In the genomic region with DNA sequence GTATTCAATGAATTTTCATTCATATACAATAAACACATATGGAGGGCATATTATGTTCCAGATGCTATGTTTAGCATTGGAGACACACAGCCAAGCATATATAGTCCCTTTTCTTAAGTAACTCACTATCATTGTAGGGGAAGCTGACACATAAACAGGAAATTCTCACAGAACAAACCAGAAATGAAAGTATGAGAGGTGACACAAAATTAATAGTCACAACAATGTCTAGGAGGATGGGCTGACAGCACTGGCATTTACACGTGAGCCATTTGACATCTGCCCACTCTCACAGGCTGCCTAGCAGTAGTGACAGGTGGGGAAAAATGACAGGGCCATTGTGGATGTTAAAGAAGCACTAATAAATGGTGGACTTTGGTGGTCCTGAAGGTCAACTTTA, we compare ENCODE assay signal across 10 cellular contexts. TPM values are rescaled to one million over a fixed set of nuclear protein-coding genes. Genes with fewer than 3 reads are reported as not detected.
DNase-seq lines count a peak whose midpoint lies in the region; ATAC-seq, FAIRE-seq and TF ChIP-seq lines count a peak whose summit lies in the region.
"Had no signal": no experiment of that assay in that cellular context is flagged by ENCODE, and none has a peak within 500 bp of the region (broad histone marks: within the 10 kb centered on the region; RNA-seq: fewer than 3 reads in every experiment).

No MANE protein-coding gene starts in this region.

- 9% methylated on average over 1 of the region's 1 CpG for WGBS in HepG2 (ENCODE audit: low lambda C conversion rate)
- 56 to 76% (median 66%) methylated on average over 1 of the region's 1 CpG for WGBS in stomach, 5 donors
- 39 to 69% (median 53%) methylated on average over 1 of the region's 1 CpG for WGBS in adrenal gland, 4 donors

- H3K9me3 Mint-ChIP-seq in activated CD4-positive, alpha-beta memory T cell treated with anti-CD3 and anti-CD28 coated beads, Interleukin-2, amount 10 ng/mL, durations not matched to agents 7 days and 5 days, result no peaks in the 10 kb centered on the region

- H3K27me3 ChIP-seq in HepG2 (ENCODE audit: control insufficient read depth in 1 of 2, insufficient read depth in 2 of 2, low read length in 2 of 2) (peaks cover 0 to 3% of the 10 kb centered on the region in 2 experiments; a peak in 1 of 5 replicates), stomach (no peaks in the 10 kb centered on the region), adrenal gland (no peaks in the 10 kb centered on the region)

- H3K4me1 ChIP-seq in HepG2 (ENCODE audit: insufficient read depth, low read length) (peaks cover 13% of the 10 kb centered on the region), stomach (peaks cover 19 to 28% (median 24%) of the 10 kb centered on the region in 4 donors), adrenal gland (replicated peaks in 1 of 2) (peaks cover 10 to 28% of the 10 kb centered on the region in 2 donors)

- DNase-seq in NOMO-1 treated with DMSO at 0.1 percent for 48 hours (lab: John Stamatoyannopoulos, UW; ENCODE audit: unreplicated experiment), result peak; percentile 64
- DNase-seq in NOMO-1 treated with dmso at 0.1 percent for 144 hours (lab: John Stamatoyannopoulos, UW; ENCODE audit: unreplicated experiment), result no peak
- peak; percentile 50 for DNase-seq in activated CD4-positive, alpha-beta memory T cell treated with anti-CD3 and anti-CD28 coated beads, Interleukin-2, amount 10 ng/mL, durations not matched to agents 7 days and 5 days
- no peak for DNase-seq in HepG2 (ENCODE audit: low spot score)
- DNase-seq in stomach, result no peak
- DNase-seq in adrenal gland, result no peak
- no peak for DNase-seq in T1000 (lab: John Stamatoyannopoulos, UW)
- DNase-seq in HuH-7 (ENCODE audit: low spot score), result no peak

- H3K4me1 Mint-ChIP-seq in activated CD4-positive, alpha-beta memory T cell treated with anti-CD3 and anti-CD28 coated beads, Interleukin-2, amount 10 ng/mL, durations not matched to agents 7 days and 5 days, result peaks cover 33% of the 10 kb centered on the region

- no peak for TF ChIP-seq RAD21 in HepG2 (CRISPR knock-in tag; IDR thresholded peaks at IDR 0.05)

- H4K20me1 ChIP-seq in HepG2 (ENCODE audit: insufficient read depth, low read length), result no peaks in the 10 kb centered on the region

- peak overlapping the region; percentile 90; the same call in 1 of the 2 replicates for H3K4me2 ChIP-seq in HepG2 (ENCODE audit: low read depth, low read length)

- peak overlapping the region in 1 of 3 experiments; percentile 94; a peak in 1 of 6 replicates for H3K4me3 ChIP-seq in HepG2 (replicated peaks in 1 of 3; ENCODE audit: insufficient read depth in 1 of 3, low read depth in 2 of 3, low read length in 3 of 3)
- no peak overlapping the region for H3K4me3 ChIP-seq in stomach
- no peak overlapping the region for H3K4me3 ChIP-seq in adrenal gland

- H3K79me2 ChIP-seq in HepG2 (ENCODE audit: insufficient read depth, low read length), result peaks cover 23% of the 10 kb centered on the region

- H3K9me3 ChIP-seq in HepG2 (ENCODE audit: low read length) (no peaks in the 10 kb centered on the region), stomach (no peaks in the 10 kb centered on the region), adrenal gland (replicated peaks in 1 of 3) (no peaks in the 10 kb centered on the region)
- H3K9me3 ChIP-seq: A549 had no signal

- H3K36me3 Mint-ChIP-seq in activated CD4-positive, alpha-beta memory T cell treated with anti-CD3 and anti-CD28 coated beads, Interleukin-2, amount 10 ng/mL, durations not matched to agents 7 days and 5 days (ENCODE audit: low read depth), result peaks cover 20% of the 10 kb centered on the region

- POLR2A ChIA-PET in activated CD4-positive, alpha-beta memory T cell treated with anti-CD3 and anti-CD28 coated beads, Interleukin-2, amount 10 ng/mL, durations not matched to agents 7 days and 5 days (lab: Charles Lee), result interaction anchor here (1.3 to 7.2 kb wide), 6 partner anchors 8 to 38 kb away, joined by 5 to 611 read pairs (median 34); a partner anchor contains a TSS
- POLR2A ChIA-PET in HepG2 (lab: Yijun Ruan, JAX), result no interaction called here

- no peaks in the 10 kb centered on the region for H3K36me3 ChIP-seq in HepG2 (replicated peaks in 1 of 2; ENCODE audit: control insufficient read depth in 1 of 2, insufficient read depth in 2 of 2, low read length in 2 of 2)
- H3K36me3 ChIP-seq in stomach, result no peaks in the 10 kb centered on the region
- H3K36me3 ChIP-seq in adrenal gland (replicated peaks in 1 of 2), result no peaks in the 10 kb centered on the region

- H2AFZ ChIP-seq in HepG2 (ENCODE audit: low read length), result no peak overlapping the region

- peak overlapping the region; percentile 96 for H3K4me3 Mint-ChIP-seq in activated CD4-positive, alpha-beta memory T cell treated with anti-CD3 and anti-CD28 coated beads, Interleukin-2, amount 10 ng/mL, durations not matched to agents 7 days and 5 days

- no peak for TF ChIP-seq POLR2A in HepG2 (IDR thresholded peaks at IDR 0.05; ENCODE audit: insufficient read depth in 1 of 2, low read depth in 2 of 2, low read length in 2 of 2)
- TF ChIP-seq POLR2A in stomach (IDR thresholded peaks at IDR 0.05), result no peak
- TF ChIP-seq POLR2A in adrenal gland (IDR thresholded peaks at IDR 0.05), result no peak

- no peaks in the 10 kb centered on the region for H3K27me3 Mint-ChIP-seq in activated CD4-positive, alpha-beta memory T cell treated with anti-CD3 and anti-CD28 coated beads, Interleukin-2, amount 10 ng/mL, durations not matched to agents 7 days and 5 days

- TF ChIP-seq CTCF in HepG2 (CRISPR knock-in tag; IDR thresholded peaks at IDR 0.05) (no peak), stomach (IDR thresholded peaks at IDR 0.05) (no peak), adrenal gland (IDR thresholded peaks at IDR 0.05) (no peak)

- CTCF ChIA-PET in activated CD4-positive, alpha-beta memory T cell treated with anti-CD3 and anti-CD28 coated beads, Interleukin-2, amount 10 ng/mL, durations not matched to agents 7 days and 5 days (lab: Charles Lee), result interaction anchor here (1.0 to 6.2 kb wide), 2 partner anchors 31 to 37 kb away, joined by 4 to 118 read pairs; a partner anchor contains a TSS
- CTCF ChIA-PET in HepG2 (lab: Yijun Ruan, JAX; ENCODE audit: low intra/inter-chr PET ratio, low total read pairs), result no interaction called here

- ATAC-seq in HepG2, result no peak
- ATAC-seq: A549 had no signal

- TF ChIP-seq EP300 in HepG2 (IDR thresholded peaks at IDR 0.05; ENCODE audit: low read depth in 2 of 2, low read length in 2 of 2) (no peak), HepG2 (CRISPR knock-in tag; IDR thresholded peaks at IDR 0.05; ENCODE audit: borderline replicate concordance) (no peak), stomach (IDR thresholded peaks at IDR 0.05) (no peak)

- H3K27ac ChIP-seq in HepG2 (ENCODE audit: extremely low read length, insufficient read depth, low read length), result no peak overlapping the region
- H3K27ac ChIP-seq in stomach, result peak overlapping the region in 4 of 5 donors; percentile 98 to 100 (median 100)
- H3K27ac ChIP-seq in adrenal gland, result peak overlapping the region in 2 of 5 donors; percentile 29 to 99
- H3K27ac ChIP-seq: A549 had no signal

- H3K9ac ChIP-seq in HepG2 (ENCODE audit: insufficient read depth, low read depth, low read length), result no peak overlapping the region

- FAIRE-seq in HepG2 (lab: Jason Lieb, UNC), result no peak
- FAIRE-seq: A549, endometrium had no signal

- BruUV-seq in HepG2 (replicated peaks; lab: Mats Ljungman, UMichigan), result no TSS peak

- intact Hi-C loops in HepG2 (cut with micrococcal nuclease; ENCODE audit: unreplicated experiment) (no loop called here), stomach (cut with DNase I; ENCODE audit: low total_unique reads) (no loop called here), adrenal gland (cut with DNase I) (loop anchor here in 1 of 2 donors (10.0 kb wide), 1 partner anchor 197 kb away; no protein-coding TSS in a partner anchor)

- in situ Hi-C loops in HepG2 (cut with HindIII; ENCODE audit: extremely low pct_ligation_motif_present, low pct_unique_long_range_greater_than_20kb), result no loop called here

- peak overlapping the region; percentile 100 for H3K27ac Mint-ChIP-seq in activated CD4-positive, alpha-beta memory T cell treated with anti-CD3 and anti-CD28 coated beads, Interleukin-2, amount 10 ng/mL, durations not matched to agents 7 days and 5 days

RNA-seq across cellular contexts. Expression of a gene that starts 2.6 kb away (rescaled TPM):
- total RNA-seq in activated CD4-positive, alpha-beta memory T cell treated with anti-CD3 and anti-CD28 coated beads, Interleukin-2, amount 10 ng/mL, durations not matched to agents 7 days and 5 days, result 100 to 1,000 TPM; 119 to 122 TPM
- total RNA-seq in HepG2 (2016; rRNA removed; fragmentation: Illumina TruSeq; extraction: Trizol) (13.5 and 33.3 TPM in 2 replicates), stomach (10 to 100 TPM in 3 of 5 donors, 1 to 10 TPM in 2; 6.7 to 74.5 (median 13.8) TPM), adrenal gland (10 to 100 TPM; 12.1 to 50.9 (median 42.1) TPM)
- 58.5 and 71.5 TPM in 2 replicates for total RNA-seq in HepG2 (2016; cell fraction: cytosol; rRNA removed; fragmentation: Illumina TruSeq; extraction: Trizol; ENCODE audit: low read depth)
- 14.5 and 30.1 TPM in 2 replicates for total RNA-seq in HepG2 (2016; cell fraction: insoluble cytoplasmic fraction; rRNA removed; fragmentation: Illumina TruSeq; extraction: Trizol)
- total RNA-seq in HepG2 (2016; cell fraction: membrane; rRNA removed; fragmentation: Illumina TruSeq; extraction: Trizol), result 17.4 and 18.7 TPM in 2 replicates
- 17.2 and 19.6 TPM in 2 replicates for total RNA-seq in HepG2 (2016; cell fraction: nucleus; rRNA removed; fragmentation: Illumina TruSeq; extraction: Trizol)
- polyA plus RNA-seq in HepG2 (2011; rRNA removed) (7.2 and 7.9 TPM in 2 replicates), stomach (1 to 10 TPM; 4.6 to 5.5 (median 5.3) TPM), adrenal gland (10 to 100 TPM in 1 of 3 donors, 1 to 10 TPM in 2; 4.0 to 20.2 (median 4.8) TPM)
- 3.4 and 5.3 TPM in 2 replicates for polyA plus RNA-seq in HepG2 (2011; cell fraction: cytosol; rRNA removed)
- 6.9 and 8.7 TPM in 2 replicates for polyA plus RNA-seq in HepG2 (2011; cell fraction: nucleus; rRNA removed)
- 12.0 and 14.2 TPM in 2 replicates for polyA plus RNA-seq in HepG2 (2012)
- 0.74 and 0.78 TPM in 2 replicates for polyA plus RNA-seq in HepG2 (2016; cell fraction: cytosol; fragmentation: Illumina TruSeq; extraction: Trizol; ENCODE audit: low read depth)
- 17.9 and 19.3 TPM in 2 replicates for polyA plus RNA-seq in HepG2 (2016; cell fraction: insoluble cytoplasmic fraction; fragmentation: Illumina TruSeq; extraction: Trizol; ENCODE audit: low read depth)
- polyA plus RNA-seq in HepG2 (2016; cell fraction: membrane; fragmentation: Illumina TruSeq; extraction: Trizol; ENCODE audit: low read depth), result 4.2 and 4.3 TPM in 2 replicates
- polyA plus RNA-seq in HepG2 (2016; cell fraction: nucleus; fragmentation: Illumina TruSeq; extraction: Trizol; ENCODE audit: insufficient read depth, low read depth), result 12.5 and 14.3 TPM in 2 replicates
- 21.7 and 27.8 TPM in 2 replicates for polyA minus RNA-seq in HepG2 (2011; rRNA and poly(A)+ RNA removed; ENCODE audit: low replicate concordance)
- polyA minus RNA-seq in HepG2 (2011; cell fraction: cytosol; rRNA and poly(A)+ RNA removed), result 27.0 and 36.9 TPM in 2 replicates
- 45.2 and 52.0 TPM in 2 replicates for polyA minus RNA-seq in HepG2 (2011; cell fraction: nucleus; rRNA and poly(A)+ RNA removed)

RNA-seq across cellular contexts. Expression of a gene that starts 40.9 kb away (rescaled TPM):
- 10 to 100 TPM; 19.7 to 25.4 TPM for total RNA-seq in activated CD4-positive, alpha-beta memory T cell treated with anti-CD3 and anti-CD28 coated beads, Interleukin-2, amount 10 ng/mL, durations not matched to agents 7 days and 5 days
- 61.5 and 86.1 TPM in 2 replicates for total RNA-seq in HepG2 (2016; rRNA removed; fragmentation: Illumina TruSeq; extraction: Trizol)
- total RNA-seq in HepG2 (2016; cell fraction: cytosol; rRNA removed; fragmentation: Illumina TruSeq; extraction: Trizol; ENCODE audit: low read depth), result 24.2 and 24.6 TPM in 2 replicates
- total RNA-seq in HepG2 (2016; cell fraction: insoluble cytoplasmic fraction; rRNA removed; fragmentation: Illumina TruSeq; extraction: Trizol), result 59.8 and 88.0 TPM in 2 replicates
- 28.9 and 30.9 TPM in 2 replicates for total RNA-seq in HepG2 (2016; cell fraction: membrane; rRNA removed; fragmentation: Illumina TruSeq; extraction: Trizol)
- 37.9 and 38.5 TPM in 2 replicates for total RNA-seq in HepG2 (2016; cell fraction: nucleus; rRNA removed; fragmentation: Illumina TruSeq; extraction: Trizol)
- polyA plus RNA-seq in HepG2 (2011; rRNA removed), result 14.7 and 23.3 TPM in 2 replicates
- 7.4 and 10.3 TPM in 2 replicates for polyA plus RNA-seq in HepG2 (2011; cell fraction: cytosol; rRNA removed)
- 3.6 and 6.4 TPM in 2 replicates for polyA plus RNA-seq in HepG2 (2011; cell fraction: nucleus; rRNA removed)
- polyA plus RNA-seq in HepG2 (2012), result 17.1 and 30.1 TPM in 2 replicates
- polyA plus RNA-seq in HepG2 (2016; cell fraction: cytosol; fragmentation: Illumina TruSeq; extraction: Trizol; ENCODE audit: low read depth), result 17.6 and 17.9 TPM in 2 replicates
- polyA plus RNA-seq in HepG2 (2016; cell fraction: insoluble cytoplasmic fraction; fragmentation: Illumina TruSeq; extraction: Trizol; ENCODE audit: low read depth), result 78.7 and 83.9 TPM in 2 replicates
- polyA plus RNA-seq in HepG2 (2016; cell fraction: membrane; fragmentation: Illumina TruSeq; extraction: Trizol; ENCODE audit: low read depth), result 21.9 and 24.3 TPM in 2 replicates
- 34.0 and 38.0 TPM in 2 replicates for polyA plus RNA-seq in HepG2 (2016; cell fraction: nucleus; fragmentation: Illumina TruSeq; extraction: Trizol; ENCODE audit: insufficient read depth, low read depth)
- 2.9 and 3.6 TPM in 2 replicates for polyA minus RNA-seq in HepG2 (2011; rRNA and poly(A)+ RNA removed; ENCODE audit: low replicate concordance)
- polyA minus RNA-seq in HepG2 (2011; cell fraction: cytosol; rRNA and poly(A)+ RNA removed), result 7.6 and 8.1 TPM in 2 replicates
- polyA minus RNA-seq in HepG2 (2011; cell fraction: nucleus; rRNA and poly(A)+ RNA removed), result 33.4 and 37.1 TPM in 2 replicates
- total RNA-seq in stomach, result 100 to 1,000 TPM in 1 of 5 donors, 10 to 100 TPM in 3, 1 to 10 TPM in 1; 1.8 to 133 (median 30.5) TPM
- 10 to 100 TPM; 36.4 to 38.5 (median 37.5) TPM for polyA plus RNA-seq in stomach
- total RNA-seq in adrenal gland, result 10 to 100 TPM; 14.3 to 35.1 (median 24.6) TPM
- 10 to 100 TPM; 36.7 to 49.4 (median 42.4) TPM for polyA plus RNA-seq in adrenal gland

Comparison
In these comparisons a context has a peak if more than half of its experiments do, and no peak if none do; other contexts are left out.
1. DNase-seq: peak in NOMO-1 treated with DMSO at 0.1 percent for 48 hours (single experiment) and activated CD4-positive, alpha-beta memory T cell treated with anti-CD3 and anti-CD28 coated beads, Interleukin-2, amount 10 ng/mL, durations not matched to agents 7 days and 5 days (single experiment); none in NOMO-1 treated with dmso at 0.1 percent for 144 hours (single experiment), HepG2 (single experiment), stomach (single experiment), adrenal gland (0 of 7), T1000 (single experiment) and HuH-7 (single experiment).